ENCODE assay signal across 13 cellular contexts in the genomic region with DNA sequence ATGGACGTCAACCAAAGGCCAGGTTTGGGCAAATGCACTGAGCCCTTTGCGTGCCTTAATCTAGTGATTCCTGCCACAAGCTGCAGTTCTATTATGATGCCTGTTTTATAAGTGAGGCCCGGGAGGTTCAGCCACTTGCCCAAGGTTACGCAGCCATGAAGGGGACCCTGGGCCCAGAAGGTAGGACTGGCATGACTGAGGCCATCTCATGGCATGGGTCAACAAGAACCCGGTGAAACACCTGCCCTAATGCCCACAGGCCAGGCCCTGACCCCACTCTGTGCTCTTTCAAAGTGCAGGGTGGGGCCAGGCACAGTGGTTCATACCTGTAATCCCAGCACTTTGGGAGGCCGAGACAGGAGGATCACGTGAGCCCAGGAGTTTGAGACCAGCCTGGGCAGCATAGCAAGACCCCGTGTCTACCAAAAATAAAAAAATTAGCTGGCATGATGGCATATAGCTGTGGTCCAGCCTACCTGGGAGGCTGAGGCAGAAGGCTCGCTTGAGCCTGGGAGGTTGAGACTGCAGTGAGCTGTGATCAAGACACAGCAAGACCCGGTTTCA. TPM values are rescaled to one million over a fixed set of nuclear protein-coding genes. Genes with fewer than 3 reads are reported as not detected.
A peak's percentile ranks its signal among the peaks of the same experiment; 100 is the strongest.
DNase-seq lines count a peak whose midpoint lies in the region; ATAC-seq and TF ChIP-seq lines count a peak whose summit lies in the region.
"Had no signal": no experiment of that assay in that cellular context is flagged by ENCODE, and none has a peak within 500 bp of the region (broad histone marks: within the 10 kb centered on the region; RNA-seq: fewer than 3 reads in every experiment).

No MANE protein-coding gene starts in this region.

- peaks cover 3% of the 10 kb centered on the region for H3K36me3 ChIP-seq in CD8-positive, alpha-beta T cell (ENCODE audit: insufficient read depth, low read length)
- peaks cover 28% of the 10 kb centered on the region for H3K36me3 ChIP-seq in SJSA1
- H3K36me3 ChIP-seq in MM.1S (replicated peaks; ENCODE audit: insufficient read depth, low read length), result no peaks in the 10 kb centered on the region

- H3K27me3 Mint-ChIP-seq in CD8-positive, alpha-beta T cell (ENCODE audit: low read depth), result no peaks in the 10 kb centered on the region
- H3K27me3 Mint-ChIP-seq in effector memory CD8-positive, alpha-beta T cell, result no peaks in the 10 kb centered on the region

- H3K4me1 Mint-ChIP-seq in CD8-positive, alpha-beta T cell (ENCODE audit: low read depth), result peaks cover 54% of the 10 kb centered on the region
- peaks cover 30 to 58% of the 10 kb centered on the region in 2 donors for H3K4me1 Mint-ChIP-seq in effector memory CD8-positive, alpha-beta T cell (ENCODE audit: low read depth in 2 of 2)

- H3K9ac ChIP-seq in MM.1S (ENCODE audit: low read length), result no peak overlapping the region

- intact Hi-C loops in CD8-positive, alpha-beta T cell (cut with DNase I, micrococcal nuclease), result no loop called here
- intact Hi-C loops in sciatic nerve (cut with DNase I), result no loop called here

- H3K9me3 Mint-ChIP-seq in CD8-positive, alpha-beta T cell, result no peaks in the 10 kb centered on the region
- H3K9me3 Mint-ChIP-seq in effector memory CD8-positive, alpha-beta T cell, result no peaks in the 10 kb centered on the region

- H4K20me1 ChIP-seq in MM.1S (ENCODE audit: insufficient read depth, low read length), result no peaks in the 10 kb centered on the region

- peaks cover 49% of the 10 kb centered on the region for H3K36me3 Mint-ChIP-seq in CD8-positive, alpha-beta T cell
- peaks cover 99% of the 10 kb centered on the region for H3K36me3 Mint-ChIP-seq in effector memory CD8-positive, alpha-beta T cell (ENCODE audit: insufficient read depth)

- no peaks in the 10 kb centered on the region for H3K27me3 ChIP-seq in CD8-positive, alpha-beta T cell (ENCODE audit: insufficient read depth, low read length)
- H3K27me3 ChIP-seq in SJSA1 (replicated peaks), result no peaks in the 10 kb centered on the region
- no peaks in the 10 kb centered on the region for H3K27me3 ChIP-seq in MM.1S (replicated peaks; ENCODE audit: insufficient read depth, low read length)

- CTCF ChIA-PET in CD8-positive, alpha-beta T cell (lab: Charles Lee), result interaction anchor here (1.6 kb wide), 1 partner anchor 16 kb away, joined by 10 read pairs; no protein-coding TSS in a partner anchor

- H2AFZ ChIP-seq in MM.1S (ENCODE audit: low read length), result no peak overlapping the region

- no peak overlapping the region for H3K4me3 ChIP-seq in CD8-positive, alpha-beta T cell (ENCODE audit: low read depth, low read length)
- H3K4me3 ChIP-seq in SJSA1 (no peak overlapping the region), MM.1S (ENCODE audit: low read length) (no peak overlapping the region)

- peak overlapping the region; percentile 97 for H3K27ac Mint-ChIP-seq in CD8-positive, alpha-beta T cell
- H3K27ac Mint-ChIP-seq in effector memory CD8-positive, alpha-beta T cell, result peak overlapping the region; percentile 97

- POLR2A ChIA-PET in CD8-positive, alpha-beta T cell (lab: Charles Lee), result interaction anchor here (0.7 to 2.9 kb wide), 6 partner anchors 8 to 459 kb away, joined by 3 to 9 read pairs (median 3); partner anchors contain the start of gene NINJ1

- no peak overlapping the region for H3K4me2 ChIP-seq in MM.1S (ENCODE audit: low read depth, low read length)

- no peak for ATAC-seq in CD8-positive, alpha-beta T cell
- ATAC-seq in effector memory CD8-positive, alpha-beta T cell (replicated peaks), result no peak
- no peak for ATAC-seq in sciatic nerve
- ATAC-seq: PC-3 had no signal

- peak overlapping the region; percentile 81 for H3K4me3 Mint-ChIP-seq in CD8-positive, alpha-beta T cell
- H3K4me3 Mint-ChIP-seq in effector memory CD8-positive, alpha-beta T cell, result peak overlapping the region; percentile 75 to 80

- no peak for TF ChIP-seq CTCF in CD8-positive, alpha-beta T cell (IDR thresholded peaks at IDR 0.05)
- no peak for TF ChIP-seq CTCF in MM.1S (IDR thresholded peaks at IDR 0.05; ENCODE audit: low read length)

- no peaks in the 10 kb centered on the region for H3F3A ChIP-seq in MM.1S (ENCODE audit: insufficient read depth, low read length)

- no peaks in the 10 kb centered on the region for H3K9me2 ChIP-seq in MM.1S (replicated peaks; ENCODE audit: insufficient read depth, low read length)

- peak overlapping the region; percentile 37 for H3K27ac ChIP-seq in CD8-positive, alpha-beta T cell (ENCODE audit: low read depth, low read length)
- 0 out of 2 replicates have a peak overlapping the region, but pooled peaks have one; percentile 31 for H3K27ac ChIP-seq in SJSA1
- H3K27ac ChIP-seq in MM.1S (ENCODE audit: low read length), result no peak overlapping the region

- H3K4me1 ChIP-seq in CD8-positive, alpha-beta T cell (ENCODE audit: insufficient read depth, low read length), result peaks cover 39% of the 10 kb centered on the region
- H3K4me1 ChIP-seq in SJSA1 (replicated peaks), result peaks cover 15% of the 10 kb centered on the region
- no peaks in the 10 kb centered on the region for H3K4me1 ChIP-seq in MM.1S (ENCODE audit: low read length)

- no peaks in the 10 kb centered on the region for H3K9me3 ChIP-seq in CD8-positive, alpha-beta T cell (ENCODE audit: low read length)
- H3K9me3 ChIP-seq in SJSA1 (replicated peaks) (no peaks in the 10 kb centered on the region), MM.1S (replicated peaks; ENCODE audit: insufficient read depth, low read length) (no peaks in the 10 kb centered on the region)

- DNase-seq in CD8-positive, alpha-beta T cell, result peak in 1 of 7 experiments; percentile 13
- DNase-seq in SJSA1 (ENCODE audit: low read depth in 1 of 2, low spot score in 2 of 2) (no peak), sciatic nerve (ENCODE audit: low spot score) (peak; percentile 40), NCI-H2227 (lab: John Stamatoyannopoulos, UW; ENCODE audit: unreplicated experiment) (no peak), MM.1S (no peak), COR-L47 (lab: John Stamatoyannopoulos, UW) (no peak)
- DNase-seq in effector memory CD8-positive, alpha-beta T cell, result no peak
- DNase-seq: NCI-H1417; NCI-H446; PC-3; stimulated activated CD4-positive, alpha-beta T cell treated with anti-CD3 and anti-CD28 coated beads, Interleukin-4, amount 100 ng/mL, for 1 hour had no signal

- 0 out of 2 replicates have a peak, but pooled peaks cover 2% of the 10 kb centered on the region for H3K79me2 ChIP-seq in MM.1S (ENCODE audit: low read length)

RNA-seq across cellular contexts. Expression of gene NINJ1, which starts 8.6 kb away (rescaled TPM):
- total RNA-seq in CD8-positive, alpha-beta T cell, result 100 to 1,000 TPM; 214 to 229 TPM
- 24.2 and 34.8 TPM in 2 replicates for total RNA-seq in SJSA1 (2014; rRNA removed; shearing (Covaris generic))
- total RNA-seq in sciatic nerve, result 53.5 TPM

RNA-seq across cellular contexts. Expression of gene CARD19, which starts 29.4 kb away (rescaled TPM):
- total RNA-seq in CD8-positive, alpha-beta T cell, result 10 to 100 TPM; 72.1 to 78.0 TPM
- 33.3 and 41.5 TPM in 2 replicates for total RNA-seq in SJSA1 (2014; rRNA removed; shearing (Covaris generic))
- 36.6 TPM for total RNA-seq in sciatic nerve

RNA-seq across cellular contexts. Expression of gene WNK2, which starts 58.5 kb away (rescaled TPM):
- under 1 TPM; 0.25 to 0.30 TPM for total RNA-seq in CD8-positive, alpha-beta T cell
- not detected in 2 replicates for total RNA-seq in SJSA1 (2014; rRNA removed; shearing (Covaris generic))
- total RNA-seq in sciatic nerve, result 6.6 TPM
- total RNA-seq: fibroblast of villous mesenchyme, renal cortical epithelial cell had no signal
